In genomic region chr17:49694847-49695697, GRCh38 we compare ENCODE assay signal across 8 cellular contexts. TPM values are rescaled to one million over a fixed set of nuclear protein-coding genes. Genes with fewer than 3 reads are reported as not detected.
DNase-seq lines count a peak whose midpoint lies in the region; ATAC-seq, FAIRE-seq and TF ChIP-seq lines count a peak whose summit lies in the region.

No MANE protein-coding gene starts in this region.

- H3K4me3 Mint-ChIP-seq in neural progenitor cell, result no peak overlapping the region

- no peaks in the 10 kb centered on the region for H3K9me3 Mint-ChIP-seq in neural progenitor cell

- H3K9me3 ChIP-seq in neural progenitor cell (ENCODE audit: low read depth) (no peaks in the 10 kb centered on the region), suprapubic skin (no peaks in the 10 kb centered on the region)

- H3F3A ChIP-seq in neural progenitor cell (ENCODE audit: low read depth), result peaks cover 10% of the 10 kb centered on the region

- 30% methylated on average over 16 of the region's 16 CpGs for WGBS in suprapubic skin

- H3K27ac ChIP-seq in ACC112 (ENCODE audit: low read depth, low read length), result no peak overlapping the region
- no peak overlapping the region for H3K27ac ChIP-seq in neural progenitor cell
- H3K27ac ChIP-seq in suprapubic skin, result no peak overlapping the region

- no peaks in the 10 kb centered on the region for H3K4me1 ChIP-seq in ACC112 (ENCODE audit: control insufficient read depth, insufficient read depth, low read length, unreplicated experiment)
- H3K4me1 ChIP-seq in neural progenitor cell, result peaks cover 8% of the 10 kb centered on the region
- H3K4me1 ChIP-seq in suprapubic skin, result peaks cover 8% of the 10 kb centered on the region

- FAIRE-seq in GM12891 (lab: Jason Lieb, UNC), result peak; percentile 68

- peaks cover 7% of the 10 kb centered on the region for H3K4me1 Mint-ChIP-seq in neural progenitor cell

- H4K20me1 ChIP-seq in neural progenitor cell (ENCODE audit: low read depth), result no peaks in the 10 kb centered on the region

- H3K79me2 ChIP-seq in ACC112 (ENCODE audit: control insufficient read depth, insufficient read depth, low read length, unreplicated experiment) (no peaks in the 10 kb centered on the region), neural progenitor cell (ENCODE audit: low read depth) (no peaks in the 10 kb centered on the region)

- H3K4me2 ChIP-seq in neural progenitor cell, result peak overlapping the region; percentile 60

- peak; percentile 99 for TF ChIP-seq CTCF in neural progenitor cell (IDR thresholded peaks at IDR 0.05)
- peak; percentile 89 to 90 for TF ChIP-seq CTCF in suprapubic skin (IDR thresholded peaks at IDR 0.05)

- no peaks in the 10 kb centered on the region for H3K36me3 ChIP-seq in ACC112 (ENCODE audit: insufficient read depth, low read length)
- no peaks in the 10 kb centered on the region for H3K36me3 ChIP-seq in neural progenitor cell
- peaks cover 8% of the 10 kb centered on the region for H3K36me3 ChIP-seq in suprapubic skin

- no peak overlapping the region for H3K9ac ChIP-seq in neural progenitor cell

- peak; percentile 50 for DNase-seq in GM12891 (ENCODE audit: insufficient read length, low spot score)
- peak; percentile 31 for DNase-seq in NOMO-1 treated with dmso at 0.1 percent for 144 hours (lab: John Stamatoyannopoulos, UW; ENCODE audit: unreplicated experiment)
- peak; percentile 91 for DNase-seq in activated CD8-positive, alpha-beta memory T cell treated with anti-CD3 and anti-CD28 coated beads, Interleukin-2, amount 50 U/mL, for 48 hours
- DNase-seq in neural progenitor cell (ENCODE audit: low spot score), result peak; percentile 72
- DNase-seq in suprapubic skin (ENCODE audit: low spot score in 2 of 2), result no peak

- ATAC-seq in esophagus mucosa (peak; percentile 49), HG03045 (IDR thresholded peaks at IDR 0.05; ENCODE audit: unreplicated experiment) (no peak)

- H3K27ac Mint-ChIP-seq in neural progenitor cell, result no peak overlapping the region

- H3K27me3 Mint-ChIP-seq in neural progenitor cell (ENCODE audit: insufficient read depth, low read depth), result peaks cover 17% of the 10 kb centered on the region

- no peak for TF ChIP-seq EP300 in suprapubic skin (IDR thresholded peaks at IDR 0.05)

- H2AFZ ChIP-seq in ACC112 (ENCODE audit: low read length, unreplicated experiment) (peak overlapping the region; percentile 30), neural progenitor cell (replicated peaks) (peak overlapping the region; percentile 83)

- H3K4me3 ChIP-seq in ACC112 (ENCODE audit: low read depth, low read length), result no peak overlapping the region
- peak overlapping the region; percentile 17 for H3K4me3 ChIP-seq in neural progenitor cell
- H3K4me3 ChIP-seq in suprapubic skin, result no peak overlapping the region

- no peak for TF ChIP-seq POLR2A in GM12891 (IDR thresholded peaks at IDR 0.05; ENCODE audit: low read depth, low read length)
- no peak for TF ChIP-seq POLR2A in suprapubic skin (IDR thresholded peaks at IDR 0.05)

- peaks cover 2% of the 10 kb centered on the region for H3K36me3 Mint-ChIP-seq in neural progenitor cell

- H3K27me3 ChIP-seq in ACC112 (ENCODE audit: insufficient read depth, low read length), result no peaks in the 10 kb centered on the region
- peaks cover 11% of the 10 kb centered on the region for H3K27me3 ChIP-seq in neural progenitor cell
- peaks cover 4% of the 10 kb centered on the region for H3K27me3 ChIP-seq in suprapubic skin

TF ChIP-seq in GM12891, 5 proteins besides CTCF, POLR2A, EP300 and RAD21:
- TF ChIP-seq TAF1 (IDR thresholded peaks at IDR 0.05; ENCODE audit: low read depth, low read length) (no peak), SPI1 (IDR thresholded peaks at IDR 0.05; ENCODE audit: low read depth, low read length) (peak; percentile 60)

RNA-seq across cellular contexts. Expression of gene SLC35B1, which starts 12.7 kb away (rescaled TPM):
- 30.7 TPM for polyA plus RNA-seq in GM12891 (2012; ENCODE audit: low read depth, missing spikeins)
- total RNA-seq in esophagus mucosa (37.2 TPM), neural progenitor cell (ENCODE audit: low replicate concordance) (52.7 and 62.1 TPM in 2 replicates), suprapubic skin (10 to 100 TPM; 28.8 to 42.9 (median 37.6) TPM)

RNA-seq across cellular contexts. Expression of gene SPOP, which starts 17.2 kb away (rescaled TPM):
- 28.1 TPM for polyA plus RNA-seq in GM12891 (2012; ENCODE audit: low read depth, missing spikeins)
- total RNA-seq in esophagus mucosa (27.9 TPM), neural progenitor cell (ENCODE audit: low replicate concordance) (29.5 and 40.3 TPM in 2 replicates), suprapubic skin (10 to 100 TPM; 26.1 to 59.3 (median 41.7) TPM)

Comparison
In these comparisons a context has a peak if more than half of its experiments do, and no peak if none do; other contexts are left out.
1. DNase-seq: peak in GM12891 (single experiment), NOMO-1 treated with dmso at 0.1 percent for 144 hours (single experiment), activated CD8-positive, alpha-beta memory T cell treated with anti-CD3 and anti-CD28 coated beads, Interleukin-2, amount 50 U/mL, for 48 hours (single experiment) and neural progenitor cell (single experiment); none in suprapubic skin (0 of 2).